10 cellular contexts compared by ENCODE assay signal in genomic region chr10:119521443-119522204, GRCh38. TPM values are rescaled to one million over a fixed set of nuclear protein-coding genes. Genes with fewer than 3 reads are reported as not detected.
DNase-seq lines count a peak whose midpoint lies in the region; ATAC-seq, FAIRE-seq and TF ChIP-seq lines count a peak whose summit lies in the region.
"Had no signal": no experiment of that assay in that cellular context is flagged by ENCODE, and none has a peak within 500 bp of the region (broad histone marks: within the 10 kb centered on the region; RNA-seq: fewer than 3 reads in every experiment).

No MANE protein-coding gene starts in this region.

- no peak overlapping the region for H3K4me3 Mint-ChIP-seq in stimulated activated naive CD8-positive, alpha-beta T cell treated with anti-CD3 and anti-CD28 coated beads, Interleukin-15, Interleukin-2, amounts not matched to agents 100 ng/mL and 50 ng/mL, for 24 hours

- no peak for DNase-seq in stimulated activated naive CD8-positive, alpha-beta T cell treated with anti-CD3 and anti-CD28 coated beads, Interleukin-15, Interleukin-2, amounts not matched to agents 100 U/mL and 50 U/mL, for 24 hours
- DNase-seq in SW 1271 (lab: John Stamatoyannopoulos, UW) (peak; percentile 30 to 39), fibroblast of villous mesenchyme (ENCODE audit: low read depth) (peak; percentile 74), urothelium cell line (ENCODE audit: low spot score) (peak; percentile 90), NCI-H146 (lab: John Stamatoyannopoulos, UW) (no peak), activated gamma-delta T cell (lab: John Stamatoyannopoulos, UW) (no peak)
- no peak for DNase-seq in stimulated activated naive CD4-positive, alpha-beta T cell treated with Interleukin-2 at 50 U/mL for 16 hours (lab: John Stamatoyannopoulos, UW)
- DNase-seq: heart right ventricle, NCI-H446 treated with DMSO at 0.1 percent for 48 hours had no signal

- H3K4me3 ChIP-seq in fibroblast of villous mesenchyme (ENCODE audit: low read depth, low read length), result no peak overlapping the region
- H3K4me3 ChIP-seq: heart right ventricle had no signal

- H3K27ac Mint-ChIP-seq in stimulated activated naive CD8-positive, alpha-beta T cell treated with anti-CD3 and anti-CD28 coated beads, Interleukin-15, Interleukin-2, amounts not matched to agents 100 ng/mL and 50 ng/mL, for 24 hours, result peak overlapping the region; percentile 79

- H3K4me1 Mint-ChIP-seq in stimulated activated naive CD8-positive, alpha-beta T cell treated with anti-CD3 and anti-CD28 coated beads, Interleukin-15, Interleukin-2, amounts not matched to agents 100 ng/mL and 50 ng/mL, for 24 hours (ENCODE audit: low read depth), result peaks cover 96% of the 10 kb centered on the region

- FAIRE-seq in urothelium cell line (lab: Jason Lieb, UNC), result peak; percentile 81

- H3K36me3 Mint-ChIP-seq in stimulated activated naive CD8-positive, alpha-beta T cell treated with anti-CD3 and anti-CD28 coated beads, Interleukin-15, Interleukin-2, amounts not matched to agents 100 ng/mL and 50 ng/mL, for 24 hours (ENCODE audit: low read depth), result peaks cover 69% of the 10 kb centered on the region

- ATAC-seq in stimulated activated naive CD8-positive, alpha-beta T cell treated with anti-CD3 and anti-CD28 coated beads, Interleukin-15, Interleukin-2, amounts not matched to agents 100 U/mL and 50 U/mL, for 24 hours, result no peak

- H3K9me3 Mint-ChIP-seq in stimulated activated naive CD8-positive, alpha-beta T cell treated with anti-CD3 and anti-CD28 coated beads, Interleukin-15, Interleukin-2, amounts not matched to agents 100 ng/mL and 50 ng/mL, for 24 hours, result no peaks in the 10 kb centered on the region

- no peaks in the 10 kb centered on the region for H3K27me3 Mint-ChIP-seq in stimulated activated naive CD8-positive, alpha-beta T cell treated with anti-CD3 and anti-CD28 coated beads, Interleukin-15, Interleukin-2, amounts not matched to agents 100 ng/mL and 50 ng/mL, for 24 hours

- TF ChIP-seq CTCF in fibroblast of villous mesenchyme (IDR thresholded peaks at IDR 0.05; ENCODE audit: insufficient read depth, low read depth, low read length), result no peak

RNA-seq across cellular contexts. Expression of gene RGS10, which starts 20.9 kb away (rescaled TPM):
- total RNA-seq in fibroblast of villous mesenchyme, result 35.4 and 50.9 TPM in 2 replicates

Comparison
In these comparisons a context has a peak if more than half of its experiments do, and no peak if none do; other contexts are left out.
1. DNase-seq: peak in SW 1271 (2 of 2), fibroblast of villous mesenchyme (single experiment) and urothelium cell line (single experiment); none in stimulated activated naive CD8-positive, alpha-beta T cell treated with anti-CD3 and anti-CD28 coated beads, Interleukin-15, Interleukin-2, amounts not matched to agents 100 U/mL and 50 U/mL, for 24 hours (single experiment), stimulated activated naive CD4-positive, alpha-beta T cell treated with Interleukin-2 at 50 U/mL for 16 hours (single experiment), NCI-H146 (single experiment) and activated gamma-delta T cell (single experiment).